ENCODE assay signal across 1 cellular context in genomic region chr14:103530831-103531230, GRCh38.
TF ChIP-seq lines count a peak whose summit lies in the region.

No MANE protein-coding gene starts in this region.

TF ChIP-seq in HCT116, 20 proteins besides CTCF, POLR2A, EP300 and RAD21 (continued from another document):
- no peak for TF ChIP-seq REST (IDR thresholded peaks at IDR 0.05; ENCODE audit: low read depth)
